Comparison of ENCODE assay signal across 8 cellular contexts in genomic region chr15:43185161-43186002, GRCh38.
A peak's percentile ranks its signal among the peaks of the same experiment; 100 is the strongest.
DNase-seq lines count a peak whose midpoint lies in the region; ATAC-seq and FAIRE-seq lines count a peak whose summit lies in the region.

Gene CCNDBP1 (plus strand): TSS chr15:43185403. CDS start chr15:43185499, 96 bp downstream.

- FAIRE-seq in HTR-8/SVneo (lab: Jason Lieb, UNC), result peak; percentile 87

- DNase-seq in DMS 273 treated with DMSO at 0.1 percent for 48 hours (lab: John Stamatoyannopoulos, UW) (peak; percentile 31), HTR-8/SVneo (ENCODE audit: insufficient read length, low spot score) (peak; percentile 93), OCI-M1 (lab: John Stamatoyannopoulos, UW) (peak; percentile 98), activated T-cell treated with anti-CD3 and anti-CD28 coated beads for 1 hour (ENCODE audit: low read depth) (peak; percentile 74), epidermal melanocyte (ENCODE audit: insufficient read length, low spot score) (peak; percentile 95), middle frontal gyrus (ENCODE audit: extremely low spot score, low spot score) (peak; percentile 63)
- DNase-seq in stimulated activated CD8-positive, alpha-beta memory T cell treated with anti-CD3 and anti-CD28 coated beads, Interleukin-4, amount 100 ng/mL, for 1 hour (ENCODE audit: low read depth in 2 of 2, low spot score in 1 of 2), result peak; percentile 73

- peak; percentile 79 for ATAC-seq in GM21367 (IDR thresholded peaks at IDR 0.05; ENCODE audit: unreplicated experiment)

Comparison
In these comparisons a context has a peak if more than half of its experiments do, and no peak if none do; other contexts are left out.
1. Peak in every context shown above with its lines: DNase-seq and ATAC-seq.
2. DNase-seq: peak in every context shown above with its lines; median percentile 98 in OCI-M1; 95 in epidermal melanocyte; 93 in HTR-8/SVneo; 74 in activated T-cell treated with anti-CD3 and anti-CD28 coated beads for 1 hour; 73 in stimulated activated CD8-positive, alpha-beta memory T cell treated with anti-CD3 and anti-CD28 coated beads, Interleukin-4, amount 100 ng/mL, for 1 hour; 63 in middle frontal gyrus; 31 in DMS 273 treated with DMSO at 0.1 percent for 48 hours.